15 cellular contexts compared by ENCODE assay signal in genomic region chr1:83763281-83764095, GRCh38.
"Had no signal": no experiment of that assay in that cellular context is flagged by ENCODE, and none has a peak within 500 bp of the region (broad histone marks: within the 10 kb centered on the region; RNA-seq: fewer than 3 reads in every experiment).

No MANE protein-coding gene starts in this region.

- H3K27ac ChIP-seq: brain microvascular endothelial cell, epithelial cell of prostate, gastroesophageal sphincter, lower lobe of right lung, neutrophil, right atrium auricular region, thyroid gland, vagina had no signal

- H3K9me3 ChIP-seq: gastroesophageal sphincter, lower lobe of right lung, neutrophil, right atrium auricular region, thyroid gland, vagina had no signal

- DNase-seq: activated effector memory CD4-positive, alpha-beta T cell treated with Interleukin-2 at 50 U/mL for 16 hours; activated T-cell treated with anti-CD3 and anti-CD28 coated beads, Interleukin-2, amount 50 U/mL, for 1 hour; brain microvascular endothelial cell; effector memory CD8-positive, alpha-beta T cell; lower lobe of right lung; midbrain; thyroid gland had no signal

- H3K4me3 Mint-ChIP-seq: activated naive CD4-positive, alpha-beta T cell treated with anti-CD3 and anti-CD28 coated beads, Interleukin-2, amount 50 U/mL, for 24 hours; dendritic cell treated with granulocyte-macrophage colony-stimulating factor and Interleukin-4, amounts not matched to agents 40 ng/mL and 50 ng/mL, for 4 days; effector memory CD8-positive, alpha-beta T cell; stimulated activated effector memory CD8-positive, alpha-beta T cell treated with anti-CD3 and anti-CD28 coated beads, Interleukin-12 subunit alpha, Interleukin-12 subunit beta, amount 100 ng/mL, for 72 hours had no signal

- H3K27me3 ChIP-seq: brain microvascular endothelial cell, gastroesophageal sphincter, neutrophil, right atrium auricular region, thyroid gland, vagina had no signal

- H3K27ac Mint-ChIP-seq: activated naive CD4-positive, alpha-beta T cell treated with anti-CD3 and anti-CD28 coated beads, Interleukin-2, amount 50 U/mL, for 24 hours; dendritic cell treated with granulocyte-macrophage colony-stimulating factor and Interleukin-4, amounts not matched to agents 40 ng/mL and 50 ng/mL, for 4 days; effector memory CD8-positive, alpha-beta T cell; stimulated activated effector memory CD8-positive, alpha-beta T cell treated with anti-CD3 and anti-CD28 coated beads, Interleukin-12 subunit alpha, Interleukin-12 subunit beta, amount 100 ng/mL, for 72 hours had no signal

- H3K9me3 Mint-ChIP-seq: activated naive CD4-positive, alpha-beta T cell treated with anti-CD3 and anti-CD28 coated beads, Interleukin-2, amount 50 U/mL, for 24 hours; dendritic cell treated with granulocyte-macrophage colony-stimulating factor and Interleukin-4, amounts not matched to agents 40 ng/mL and 50 ng/mL, for 4 days; effector memory CD8-positive, alpha-beta T cell; stimulated activated effector memory CD8-positive, alpha-beta T cell treated with anti-CD3 and anti-CD28 coated beads, Interleukin-12 subunit alpha, Interleukin-12 subunit beta, amount 100 ng/mL, for 72 hours had no signal

- H3K4me1 Mint-ChIP-seq: activated naive CD4-positive, alpha-beta T cell treated with anti-CD3 and anti-CD28 coated beads, Interleukin-2, amount 50 U/mL, for 24 hours; stimulated activated effector memory CD8-positive, alpha-beta T cell treated with anti-CD3 and anti-CD28 coated beads, Interleukin-12 subunit alpha, Interleukin-12 subunit beta, amount 100 ng/mL, for 72 hours had no signal

- H3K36me3 ChIP-seq: brain microvascular endothelial cell, gastroesophageal sphincter, lower lobe of right lung, neutrophil, right atrium auricular region, thyroid gland, vagina had no signal

- H3K36me3 Mint-ChIP-seq: activated naive CD4-positive, alpha-beta T cell treated with anti-CD3 and anti-CD28 coated beads, Interleukin-2, amount 50 U/mL, for 24 hours; stimulated activated effector memory CD8-positive, alpha-beta T cell treated with anti-CD3 and anti-CD28 coated beads, Interleukin-12 subunit alpha, Interleukin-12 subunit beta, amount 100 ng/mL, for 72 hours had no signal

- H3K4me3 ChIP-seq: gastroesophageal sphincter, lower lobe of right lung, right atrium auricular region, thyroid gland, vagina had no signal

- H3K27me3 Mint-ChIP-seq: activated naive CD4-positive, alpha-beta T cell treated with anti-CD3 and anti-CD28 coated beads, Interleukin-2, amount 50 U/mL, for 24 hours had no signal

- H3K4me1 ChIP-seq: lower lobe of right lung, right atrium auricular region had no signal
